8 cellular contexts compared by ENCODE assay signal in the genomic region with DNA sequence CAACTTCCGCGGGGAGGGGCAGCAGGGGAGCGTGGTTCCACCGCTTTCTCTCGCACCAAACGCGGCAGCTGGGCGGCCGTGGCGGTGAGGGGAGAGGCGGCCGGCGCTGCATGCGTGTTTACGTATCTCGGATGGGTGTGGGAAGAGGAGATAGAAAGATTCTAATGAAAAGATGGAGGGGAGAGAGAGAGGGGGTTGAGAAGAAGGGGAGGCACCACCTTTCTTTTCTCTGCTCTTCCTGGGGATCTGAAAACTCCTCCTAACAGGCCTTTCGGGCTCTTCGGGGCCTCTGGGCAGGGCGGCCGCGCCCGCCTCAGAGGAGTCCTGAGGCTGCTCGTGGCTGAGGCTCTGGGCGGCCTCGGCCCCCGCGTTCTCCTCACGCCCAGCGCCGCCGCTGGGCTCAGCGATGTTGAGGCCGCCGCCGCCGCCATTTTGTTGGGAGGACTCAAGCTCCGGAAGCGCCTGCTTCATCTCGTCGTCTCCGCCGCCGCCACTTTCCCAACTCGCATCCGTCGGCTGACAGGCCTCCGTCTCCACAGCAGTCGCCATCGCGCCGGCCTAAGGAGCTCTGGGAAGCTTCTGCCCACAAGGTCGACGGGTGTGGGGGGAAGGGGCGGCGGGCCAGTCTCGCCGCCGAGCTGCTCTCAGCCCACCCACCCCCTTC. TPM values are rescaled to one million over a fixed set of nuclear protein-coding genes. Genes with fewer than 3 reads are reported as not detected.
A peak's percentile ranks its signal among the peaks of the same experiment; 100 is the strongest.
DNase-seq lines count a peak whose midpoint lies in the region; ATAC-seq, FAIRE-seq and TF ChIP-seq lines count a peak whose summit lies in the region.

No MANE protein-coding gene starts in this region.

- H3K27ac Mint-ChIP-seq in activated CD4-positive, alpha-beta T cell treated with anti-CD3 and anti-CD28 coated beads for 36 hours = peak overlapping the region; percentile 94
- H3K27ac Mint-ChIP-seq in chondrocyte (ENCODE audit: unreplicated experiment) = peak overlapping the region; percentile 98

- POLR2A ChIA-PET in A549 (lab: Yijun Ruan, JAX) = interaction anchor here (0.6 to 1.6 kb wide), 6 partner anchors 8 to 298 kb away, joined by 3 to 18 read pairs (median 4); partner anchors contain the start of gene ARHGEF3
- POLR2A ChIA-PET in activated CD4-positive, alpha-beta T cell treated with anti-CD3 and anti-CD28 coated beads for 36 hours (lab: Charles Lee) = interaction anchor here (1.5 to 1.6 kb wide), 2 partner anchors 11 to 117 kb away, joined by 7 to 9 read pairs; no protein-coding TSS in a partner anchor

- no peak for TF ChIP-seq EP300 in A549 (IDR thresholded peaks at IDR 0.05)

- peaks cover 24% of the 10 kb centered on the region for H3K4me1 ChIP-seq in A549

- peaks cover 7% of the 10 kb centered on the region; the same call in 2 of the 3 replicates for H3K9me3 ChIP-seq in A549

- peak overlapping the region; percentile 81 for H3K4me2 ChIP-seq in A549

- no peaks in the 10 kb centered on the region for H3K27me3 ChIP-seq in layer of hippocampus (ENCODE audit: control insufficient read depth, insufficient read depth, low read length)

- CTCF ChIA-PET in A549 (lab: Yijun Ruan, JAX) = no interaction called here
- CTCF ChIA-PET in activated CD4-positive, alpha-beta T cell treated with anti-CD3 and anti-CD28 coated beads for 36 hours (lab: Charles Lee) = interaction anchor here (0.7 to 1.1 kb wide), 3 partner anchors 123 to 307 kb away, joined by 3 to 4 read pairs (median 3); no protein-coding TSS in a partner anchor

- H3K4me3 Mint-ChIP-seq in activated CD4-positive, alpha-beta T cell treated with anti-CD3 and anti-CD28 coated beads for 36 hours = peak overlapping the region; percentile 92
- peak overlapping the region; percentile 96 for H3K4me3 Mint-ChIP-seq in chondrocyte (ENCODE audit: unreplicated experiment)

- WGBS in A549 (ENCODE audit: missing lambda C conversion rate) = under 1% methylated on average over 25 of the region's 58 CpGs

- peak overlapping the region; percentile 99 for H3K27ac ChIP-seq in A549
- H3K27ac ChIP-seq in layer of hippocampus (ENCODE audit: low read depth, low read length) = peak overlapping the region; percentile 94

- peaks cover 43% of the 10 kb centered on the region for H3K36me3 Mint-ChIP-seq in activated CD4-positive, alpha-beta T cell treated with anti-CD3 and anti-CD28 coated beads for 36 hours (ENCODE audit: low read depth)
- peaks cover 5% of the 10 kb centered on the region for H3K36me3 Mint-ChIP-seq in chondrocyte (ENCODE audit: low read depth)

- intact Hi-C loops in activated CD4-positive, alpha-beta T cell treated with anti-CD3 and anti-CD28 coated beads for 36 hours (cut with DNase I, micrococcal nuclease) = loop anchor here (1.0 to 5.0 kb wide), 7 partner anchors 120 to 914 kb away; partner anchors contain the start of genes CCDC66 (in 2 of the 2), APPL1 (in 1 of the 2), ARF4 (in 1 of the 2) and PDE12 (in 1 of the 2)

- H3K27me3 Mint-ChIP-seq in activated CD4-positive, alpha-beta T cell treated with anti-CD3 and anti-CD28 coated beads for 36 hours = no peaks in the 10 kb centered on the region
- no peaks in the 10 kb centered on the region for H3K27me3 Mint-ChIP-seq in chondrocyte (ENCODE audit: low read depth)

- no peak for TF ChIP-seq RAD21 in A549 (conservative IDR thresholded peaks at IDR 0.05 in 1 of 2, IDR thresholded peaks at IDR 0.05 in 1 of 2)

- peak; percentile 90 to 92 for ATAC-seq in A549
- peak; percentile 45 for ATAC-seq in GM18861 (IDR thresholded peaks at IDR 0.05; ENCODE audit: unreplicated experiment)
- peak; percentile 70 for ATAC-seq in HG03095 (IDR thresholded peaks at IDR 0.05; ENCODE audit: unreplicated experiment)
- peak; percentile 78 for ATAC-seq in activated CD4-positive, alpha-beta T cell treated with anti-CD3 and anti-CD28 coated beads for 36 hours

- TF ChIP-seq CTCF in A549 (IDR thresholded peaks at IDR 0.05) (no peak), chondrocyte (IDR thresholded peaks at IDR 0.05) (peak; percentile 35)

- peaks cover 38% of the 10 kb centered on the region for H3K4me1 Mint-ChIP-seq in activated CD4-positive, alpha-beta T cell treated with anti-CD3 and anti-CD28 coated beads for 36 hours
- H3K4me1 Mint-ChIP-seq in chondrocyte (ENCODE audit: low read depth) = peaks cover 37% of the 10 kb centered on the region

- TF ChIP-seq POLR2A in A549 (IDR thresholded peaks at IDR 0.05; ENCODE audit: low read length) = peak; percentile 45

- DNase-seq in A549 (ENCODE audit: low read depth in 1 of 2, low spot score in 1 of 2) (peak; percentile 27 to 78), NCI-H345 treated with DMSO at 0.1 percent for 48 hours (lab: John Stamatoyannopoulos, UW; ENCODE audit: unreplicated experiment) (peak; percentile 19), chondrocyte (ENCODE audit: low spot score) (no peak)
- peak; percentile 88 for DNase-seq in activated CD4-positive, alpha-beta T cell treated with anti-CD3 and anti-CD28 coated beads for 36 hours
- peak; percentile 52 to 71 (median 58) for DNase-seq in stimulated activated CD4-positive, alpha-beta T cell treated with anti-CD3 and anti-CD28 coated beads, Interleukin-1b, Interleukin-23, amount 100 ng/mL, for 24 hours (ENCODE audit: low read depth in 4 of 4, low spot score in 1 of 4)

- FAIRE-seq in A549 (lab: Jason Lieb, UNC) = no peak

- peaks cover 11% of the 10 kb centered on the region for H3K9me3 Mint-ChIP-seq in activated CD4-positive, alpha-beta T cell treated with anti-CD3 and anti-CD28 coated beads for 36 hours (ENCODE audit: low read depth)
- no peaks in the 10 kb centered on the region for H3K9me3 Mint-ChIP-seq in chondrocyte (ENCODE audit: low read depth)

- H3K4me3 ChIP-seq in A549 = peak overlapping the region; percentile 93

TF ChIP-seq in A549, 52 proteins besides CTCF, POLR2A, EP300 and RAD21:
- TF ChIP-seq BCL3 (IDR thresholded peaks at IDR 0.05) (peak; percentile 45; the same call in 2 of the 3 replicates), TP53 (CRISPR knock-in tag; IDR thresholded peaks at IDR 0.05) (peak; percentile 39; the same call in 1 of the 2 replicates), ZSCAN20 (CRISPR knock-in tag; IDR thresholded peaks at IDR 0.05) (no peak), PHF8 (IDR thresholded peaks at IDR 0.05; ENCODE audit: borderline replicate concordance, low read depth) (peak; percentile 49; the same call in 1 of the 2 replicates), JUN (IDR thresholded peaks at IDR 0.05) (peak in 1 of 2 experiments; percentile 63; a peak in 2 of 5 replicates), MAZ (IDR thresholded peaks at IDR 0.05; ENCODE audit: borderline replicate concordance, low read depth, low read length) (no peak)
- TF ChIP-seq, protein P1, sequence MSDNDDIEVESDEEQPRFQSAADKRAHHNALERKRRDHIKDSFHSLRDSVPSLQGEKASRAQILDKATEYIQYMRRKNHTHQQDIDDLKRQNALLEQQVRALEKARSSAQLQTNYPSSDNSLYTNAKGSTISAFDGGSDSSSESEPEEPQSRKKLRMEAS (IDR thresholded peaks at IDR 0.05) = peak; percentile 53; the same call in 1 of the 2 replicates
- TF ChIP-seq, protein P2, sequence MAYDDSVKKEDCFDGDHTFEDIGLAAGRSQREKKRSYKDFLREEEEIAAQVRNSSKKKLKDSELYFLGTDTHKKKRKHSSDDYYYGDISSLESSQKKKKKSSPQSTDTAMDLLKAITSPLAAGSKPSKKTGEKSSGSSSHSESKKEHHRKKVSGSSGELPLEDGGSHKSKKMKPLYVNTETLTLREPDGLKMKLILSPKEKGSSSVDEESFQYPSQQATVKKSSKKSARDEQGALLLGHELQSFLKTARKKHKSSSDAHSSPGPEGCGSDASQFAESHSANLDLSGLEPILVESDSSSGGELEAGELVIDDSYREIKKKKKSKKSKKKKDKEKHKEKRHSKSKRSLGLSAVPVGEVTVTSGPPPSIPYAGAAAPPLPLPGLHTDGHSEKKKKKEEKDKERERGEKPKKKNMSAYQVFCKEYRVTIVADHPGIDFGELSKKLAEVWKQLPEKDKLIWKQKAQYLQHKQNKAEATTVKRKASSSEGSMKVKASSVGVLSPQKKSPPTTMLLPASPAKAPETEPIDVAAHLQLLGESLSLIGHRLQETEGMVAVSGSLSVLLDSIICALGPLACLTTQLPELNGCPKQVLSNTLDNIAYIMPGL (CRISPR knock-in tag; IDR thresholded peaks at IDR 0.05; ENCODE audit: borderline replicate concordance) = peak; percentile 77; the same call in 1 of the 2 replicates
TF ChIP-seq in A549: peak in this region for 6.

RNA-seq across cellular contexts. Expression of gene TASOR, which starts 0.5 kb away (rescaled TPM):
- polyA plus RNA-seq in A549 (2011; rRNA removed) = 39.1 and 49.0 TPM in 2 replicates
- polyA plus RNA-seq in A549 (2012; cell fraction: cytosol; rRNA removed) = 8.0 and 8.9 TPM in 2 replicates
- polyA plus RNA-seq in A549 (2012; cell fraction: nucleus; rRNA removed) = 6.0 and 9.7 TPM in 2 replicates
- polyA plus RNA-seq in A549 (2017; fragmentation: RNase III; extraction: RNeasy Plus Mini Kit Qiagen cat#74134 plus additional on column Dnase treatment) = 33.5 to 35.4 TPM (median 35.4 TPM) in 3 replicates
- polyA minus RNA-seq in A549 (2011; rRNA and poly(A)+ RNA removed) = 37.5 and 46.4 TPM in 2 replicates
- 10 to 100 TPM; 56.8 to 65.6 TPM for total RNA-seq in activated CD4-positive, alpha-beta T cell treated with anti-CD3 and anti-CD28 coated beads for 36 hours
- total RNA-seq in chondrocyte = 51.5 to 62.5 TPM (median 51.7 TPM) in 3 replicates
